Comparison of ENCODE assay signal across 19 cellular contexts in the genomic region with DNA sequence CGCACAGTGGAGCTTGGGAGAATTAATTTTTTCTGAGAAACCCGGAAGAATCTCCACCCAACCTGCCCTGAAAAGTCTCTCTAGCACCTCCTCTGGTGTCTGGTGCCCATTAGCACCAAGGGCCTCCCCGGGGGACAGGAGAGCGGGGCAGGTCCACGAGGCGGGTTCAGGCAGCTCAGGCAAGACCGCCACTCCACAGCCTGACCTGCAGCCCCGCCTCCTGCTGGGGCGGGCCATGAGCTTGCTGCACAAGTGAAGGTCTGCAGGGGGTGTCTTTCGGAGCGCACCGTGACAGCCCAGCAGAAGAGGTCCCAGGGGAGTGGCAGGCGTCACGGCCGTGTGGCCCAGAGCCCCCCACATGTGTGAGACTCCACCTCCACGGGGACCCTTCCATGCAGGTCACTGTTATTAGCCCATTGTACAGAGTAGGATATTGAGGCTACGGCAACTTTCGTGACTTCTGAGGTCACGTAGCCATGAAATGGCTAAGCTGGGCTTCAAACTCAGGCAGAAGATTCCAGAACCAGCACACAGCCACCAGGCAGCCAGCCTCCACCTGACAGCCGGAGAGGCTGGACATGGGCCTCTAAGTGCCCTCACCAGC.
DNase-seq lines count a peak whose midpoint lies in the region; ATAC-seq, FAIRE-seq and TF ChIP-seq lines count a peak whose summit lies in the region.
"Had no signal": no experiment of that assay in that cellular context is flagged by ENCODE, and none has a peak within 500 bp of the region (broad histone marks: within the 10 kb centered on the region; RNA-seq: fewer than 3 reads in every experiment).

No MANE protein-coding gene starts in this region.

- ATAC-seq in HG02885 (IDR thresholded peaks at IDR 0.05; ENCODE audit: poor library complexity, unreplicated experiment), result no peak
- ATAC-seq: activated CD4-positive, alpha-beta T cell treated with anti-CD3 and anti-CD28 coated beads for 36 hours; natural killer cell treated with Interleukin-12 subunit alpha and Interleukin-12 subunit beta and Interleukin-15 and Interleukin-18, amount 100 ng/mL, for 72 hours; stimulated activated effector memory CD8-positive, alpha-beta T cell treated with anti-CD3 and anti-CD28 coated beads, Interleukin-12 subunit alpha, Interleukin-12 subunit beta, amount 100 ng/mL, for 72 hours had no signal

- no peaks in the 10 kb centered on the region for H3K36me3 ChIP-seq in H1 (ENCODE audit: control insufficient read depth in 2 of 4, insufficient read depth in 4 of 4, low read length in 3 of 4)
- H3K36me3 ChIP-seq: tibial nerve had no signal

- no peak overlapping the region for H3K14ac ChIP-seq in H1 (ENCODE audit: insufficient read length)

- no peak overlapping the region for H3K4me2 ChIP-seq in H1 (ENCODE audit: insufficient read depth in 1 of 2, low read depth in 2 of 2, low read length in 2 of 2)

- no peak for TF ChIP-seq RAD21 in H1 (IDR thresholded peaks at IDR 0.05 in 1 of 2, conservative IDR thresholded peaks at IDR 0.05 in 1 of 2; ENCODE audit: low read depth in 2 of 2, low read length in 2 of 2)

- H3K23me2 ChIP-seq in H1 (ENCODE audit: low read depth, low read length), result no peaks in the 10 kb centered on the region

- H2AK5ac ChIP-seq in H1 (ENCODE audit: low read depth, low read length), result no peak overlapping the region

- H3K4me1 ChIP-seq in H1 (replicated peaks in 1 of 4; ENCODE audit: control insufficient read depth in 3 of 4, insufficient read depth in 4 of 4, low read length in 3 of 4), result peaks cover 0 to 15% (median 4%) of the 10 kb centered on the region in 4 experiments; a peak in 5 of 7 replicates

- H4K5ac ChIP-seq in H1 (ENCODE audit: insufficient read length, low read depth, low read length), result no peak overlapping the region

- H2BK20ac ChIP-seq in H1 (ENCODE audit: low read length), result no peak overlapping the region

- DNase-seq in ACHN (peak; percentile 6), Daoy (ENCODE audit: low read depth) (peak; percentile 33), NAMALWA (ENCODE audit: low spot score) (peak; percentile 72), H1 (ENCODE audit: low read depth in 1 of 2, low spot score in 2 of 2) (no peak), head of caudate nucleus (no peak), AG08395 (ENCODE audit: low spot score) (no peak)
- DNase-seq: activated CD4-positive, alpha-beta T cell treated with anti-CD3 and anti-CD28 coated beads for 36 hours; activated naive CD4-positive, alpha-beta T cell treated with anti-CD3 and anti-CD28 coated beads, Interleukin-2, amount 10 ng/mL, durations not matched to agents 7 days and 5 days; CD4-positive, CD25-positive, alpha-beta regulatory T cell; cortex of kidney; EL; immature natural killer cell; NCI-H748 treated with DMSO at 0.1 percent for 48 hours had no signal

- FAIRE-seq in H1 (lab: Jason Lieb, UNC), result no peak

- H3K27ac ChIP-seq in H1 (ENCODE audit: low read depth, low read length), result no peak overlapping the region
- H3K27ac ChIP-seq: epithelial cell of prostate, tibial nerve had no signal

- WGBS in H1 (ENCODE audit: extremely low coverage in 1 of 2, insufficient coverage in 1 of 2, insufficient read length in 1 of 2, insufficient replicate concordance in 2 of 2, low coverage in 1 of 2, low lambda C conversion rate in 2 of 2, missing lambda C conversion rate in 1 of 2), 2 experiments, result 88% methylated on average over 19 of the region's 20 CpGs; no CpG with 5 or more reads in 1 of the 2 experiments

- peak in 2 of 3 experiments; percentile 9 to 10; a peak in 1 of 4 replicates for TF ChIP-seq CTCF in H1 (IDR thresholded peaks at IDR 0.05; ENCODE audit: control extremely low read depth in 1 of 3, insufficient read depth in 1 of 3, low read depth in 1 of 3, low read length in 3 of 3)

- intact Hi-C loops in head of caudate nucleus (cut with DNase I), result no loop called here

- H2BK5ac ChIP-seq in H1 (ENCODE audit: low read depth, low read length), result no peak overlapping the region

- H3K79me2 ChIP-seq in H1 (ENCODE audit: control insufficient read depth in 1 of 2, insufficient read depth in 2 of 2, low read length in 2 of 2), result no peaks in the 10 kb centered on the region

- no peak for TF ChIP-seq EP300 in H1 (IDR thresholded peaks at IDR 0.05; ENCODE audit: borderline replicate concordance in 1 of 2, low read depth in 2 of 2, low read length in 2 of 2)

- no peak overlapping the region; the same call in 1 of the 2 replicates for H2BK15ac ChIP-seq in H1 (ENCODE audit: low read length)

- no peaks in the 10 kb centered on the region for H3K27me3 ChIP-seq in H1 (replicated peaks in 1 of 4; ENCODE audit: control insufficient read depth in 3 of 4, extremely low read depth in 1 of 4, insufficient read depth in 3 of 4, low read length in 3 of 4)

- no peak overlapping the region for H4K8ac ChIP-seq in H1 (ENCODE audit: extremely low read depth, insufficient read depth, low read length)

- no peak overlapping the region for H4K91ac ChIP-seq in H1 (replicated peaks; ENCODE audit: insufficient read length, low read length)

- TF ChIP-seq POLR2A in H1 (IDR thresholded peaks at IDR 0.05; ENCODE audit: control extremely low read depth in 1 of 2, low read depth in 2 of 2, low read length in 2 of 2), result no peak

- in situ Hi-C loops in ACHN (cut with HindIII; ENCODE audit: low pct_ligation_motif_present, low pct_unique_long_range_greater_than_20kb, low sequenced_read_pairs), result no loop called here

- no peak overlapping the region for H3K56ac ChIP-seq in H1 (replicated peaks; ENCODE audit: insufficient read length, low read depth, low read length)

- no peak overlapping the region for H2BK12ac ChIP-seq in H1 (ENCODE audit: low read depth, low read length)

- POLR2A ChIA-PET in H1 (lab: Charles Lee; ENCODE audit: partially characterized antibody), result interaction anchor here (1.1 kb wide), 1 partner anchor 25 kb away, joined by 3 read pairs; no protein-coding TSS in a partner anchor

- no peak overlapping the region for H2BK120ac ChIP-seq in H1 (replicated peaks; ENCODE audit: low read depth, low read length)

- CTCF ChIA-PET in H1 (lab: Charles Lee; ENCODE audit: partially characterized antibody), result interaction anchor here (1.0 to 5.3 kb wide), 11 partner anchors 10 to 124 kb away, joined by 3 to 45 read pairs (median 5); no protein-coding TSS in a partner anchor

- no peaks in the 10 kb centered on the region for H3K9me3 ChIP-seq in H1 (ENCODE audit: insufficient read depth in 2 of 2, low read depth in 1 of 2, low read length in 1 of 2)
- H3K9me3 ChIP-seq: tibial nerve had no signal

- no peaks in the 10 kb centered on the region for H3K79me1 ChIP-seq in H1 (ENCODE audit: low read depth, low read length)

- peaks cover 1 to 2% of the 10 kb centered on the region in 2 experiments for H4K20me1 ChIP-seq in H1 (replicated peaks in 1 of 2; ENCODE audit: control insufficient read depth in 1 of 2, insufficient read depth in 2 of 2, low read length in 2 of 2)

- no peak overlapping the region for H3K4me3 ChIP-seq in H1 (ENCODE audit: extremely low read depth in 1 of 4, insufficient read depth in 2 of 4, low read depth in 3 of 4, low read length in 4 of 4)
- H3K4me3 ChIP-seq: lung, tibial nerve had no signal

- H2AFZ ChIP-seq in H1 (ENCODE audit: low read length), result no peak overlapping the region

- H3K4ac ChIP-seq in H1 (replicated peaks; ENCODE audit: insufficient read length, low read depth, low read length), result no peak overlapping the region

- no peak overlapping the region for H3K9ac ChIP-seq in H1 (replicated peaks in 1 of 4; ENCODE audit: extremely low read depth in 1 of 4, low read depth in 3 of 4, low read length in 3 of 4)

- no peak overlapping the region for H3K18ac ChIP-seq in H1 (ENCODE audit: extremely low read depth, low read length)

- no peak overlapping the region for H3K23ac ChIP-seq in H1 (ENCODE audit: insufficient read length)

TF ChIP-seq in H1, 55 proteins besides CTCF, POLR2A, EP300 and RAD21 (continues in another document):
- TF ChIP-seq CHD2 (IDR thresholded peaks at IDR 0.05; ENCODE audit: low read length) (no peak), PHF8 (conservative IDR thresholded peaks at IDR 0.05; ENCODE audit: low read depth, low read length) (no peak), SIN3A (conservative IDR thresholded peaks at IDR 0.05 in 1 of 2, IDR thresholded peaks at IDR 0.05 in 1 of 2; ENCODE audit: low read depth in 1 of 2, low read length in 2 of 2) (no peak), BACH1 (IDR thresholded peaks at IDR 0.05; ENCODE audit: low read length) (no peak), HDAC2 (IDR thresholded peaks at IDR 0.05; ENCODE audit: borderline replicate concordance in 1 of 2, low read depth in 2 of 2, low read length in 2 of 2) (no peak), TAF1 (IDR thresholded peaks at IDR 0.05; ENCODE audit: low read depth, low read length) (no peak), KDM1A (IDR thresholded peaks at IDR 0.05; ENCODE audit: borderline replicate concordance, low read length) (no peak), HDAC6 (IDR thresholded peaks at IDR 0.05; ENCODE audit: low read depth, low read length) (no peak), RBBP5 (IDR thresholded peaks at IDR 0.05; ENCODE audit: borderline replicate concordance, low read depth, low read length) (no peak), POLR2AphosphoS5 (IDR thresholded peaks at IDR 0.05; ENCODE audit: low read depth, low read length) (no peak), RXRA (IDR thresholded peaks at IDR 0.05; ENCODE audit: insufficient read depth, low read depth, low read length) (no peak), SUZ12 (IDR thresholded peaks at IDR 0.05; ENCODE audit: low read length) (no peak)
- TF ChIP-seq, protein P1, sequence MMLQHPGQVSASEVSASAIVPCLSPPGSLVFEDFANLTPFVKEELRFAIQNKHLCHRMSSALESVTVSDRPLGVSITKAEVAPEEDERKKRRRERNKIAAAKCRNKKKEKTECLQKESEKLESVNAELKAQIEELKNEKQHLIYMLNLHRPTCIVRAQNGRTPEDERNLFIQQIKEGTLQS (IDR thresholded peaks at IDR 0.05; ENCODE audit: insufficient read depth, low read depth, low read length), result no peak

Comparison
In these comparisons a context has a peak if more than half of its experiments do, and no peak if none do; other contexts are left out.
1. DNase-seq: peak in ACHN (single experiment), Daoy (single experiment) and NAMALWA (single experiment); none in H1 (0 of 2), head of caudate nucleus (0 of 42) and AG08395 (single experiment).